In the genomic region with DNA sequence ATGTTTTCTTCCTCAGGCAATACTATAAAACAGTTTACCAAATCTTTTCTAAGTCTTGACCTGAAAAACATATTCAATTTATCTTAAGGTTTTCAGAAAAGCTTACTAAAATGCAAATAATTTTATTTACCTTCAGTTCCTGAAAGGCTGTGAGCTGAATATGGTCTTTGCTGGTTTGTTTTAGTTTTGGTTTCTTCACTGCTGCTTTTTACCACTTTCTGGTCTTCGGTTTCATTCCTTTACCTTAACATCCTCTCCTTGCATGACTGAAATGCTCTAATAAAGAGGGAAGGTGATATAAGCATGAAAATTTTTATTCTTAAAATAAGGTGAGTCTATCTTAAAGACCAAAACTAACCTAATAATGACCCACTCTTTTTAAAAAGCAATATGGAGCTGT, we compare ENCODE assay signal across 18 cellular contexts.
DNase-seq lines count a peak whose midpoint lies in the region; ATAC-seq and TF ChIP-seq lines count a peak whose summit lies in the region.
"Had no signal": no experiment of that assay in that cellular context is flagged by ENCODE, and none has a peak within 500 bp of the region (broad histone marks: within the 10 kb centered on the region; RNA-seq: fewer than 3 reads in every experiment).

No MANE protein-coding gene starts in this region.

- no peaks in the 10 kb centered on the region for H3K36me3 Mint-ChIP-seq in activated CD8-positive, alpha-beta T cell treated with anti-CD3 and anti-CD28 coated beads for 36 hours (ENCODE audit: low read depth)
- H3K36me3 Mint-ChIP-seq: CD8-positive, alpha-beta T cell had no signal

- ATAC-seq in GM18870 (IDR thresholded peaks at IDR 0.05; ENCODE audit: unreplicated experiment) (peak; percentile 87), GM21717 (IDR thresholded peaks at IDR 0.05; ENCODE audit: unreplicated experiment) (peak; percentile 89), HG03159 (IDR thresholded peaks at IDR 0.05; ENCODE audit: unreplicated experiment) (peak; percentile 57), GM21825 (IDR thresholded peaks at IDR 0.05; ENCODE audit: unreplicated experiment) (no peak)
- no peak for ATAC-seq in activated CD8-positive, alpha-beta T cell treated with anti-CD3 and anti-CD28 coated beads for 36 hours
- ATAC-seq: CD8-positive, alpha-beta T cell; PC-3 had no signal

- H3K4me3 Mint-ChIP-seq in activated CD8-positive, alpha-beta T cell treated with anti-CD3 and anti-CD28 coated beads for 36 hours, result no peak overlapping the region
- H3K4me3 Mint-ChIP-seq: CD8-positive, alpha-beta T cell; HFFc6 had no signal

- H3K27ac Mint-ChIP-seq in activated CD8-positive, alpha-beta T cell treated with anti-CD3 and anti-CD28 coated beads for 36 hours, result no peak overlapping the region
- H3K27ac Mint-ChIP-seq: CD8-positive, alpha-beta T cell; HFFc6 had no signal

- H3K9me3 Mint-ChIP-seq in activated CD8-positive, alpha-beta T cell treated with anti-CD3 and anti-CD28 coated beads for 36 hours, result no peaks in the 10 kb centered on the region
- H3K9me3 Mint-ChIP-seq: CD8-positive, alpha-beta T cell; HFFc6 had no signal

- CTCF ChIA-PET in activated CD8-positive, alpha-beta T cell treated with anti-CD3 and anti-CD28 coated beads for 36 hours (lab: Charles Lee), result no interaction called here

- POLR2A ChIA-PET in activated CD8-positive, alpha-beta T cell treated with anti-CD3 and anti-CD28 coated beads for 36 hours (lab: Charles Lee), result no interaction called here

- H3K27me3 Mint-ChIP-seq in activated CD8-positive, alpha-beta T cell treated with anti-CD3 and anti-CD28 coated beads for 36 hours, result no peaks in the 10 kb centered on the region

- DNase-seq in activated CD8-positive, alpha-beta T cell treated with anti-CD3 and anti-CD28 coated beads for 36 hours, result no peak
- DNase-seq in NCI-H524 (lab: John Stamatoyannopoulos, UW), result no peak
- no peak for DNase-seq in AML-193 (lab: John Stamatoyannopoulos, UW)
- DNase-seq: CD8-positive, alpha-beta T cell; DND-41; GDM1; GOT3; HFFc6; NCI-H1436; NCI-H2081 treated with DMSO at 0.1 percent for 48 hours; NCI-H2227 treated with DMSO at 0.1 percent for 48 hours; NCI-H526; NK-92 treated with Interleukin-12 subunit alpha and Interleukin-12 subunit beta, amount 100 ng/mL, for 24 hours; PC-3 had no signal

- H3K4me1 Mint-ChIP-seq in activated CD8-positive, alpha-beta T cell treated with anti-CD3 and anti-CD28 coated beads for 36 hours (ENCODE audit: low read depth), result no peaks in the 10 kb centered on the region

- TF ChIP-seq CTCF in activated CD8-positive, alpha-beta T cell treated with anti-CD3 and anti-CD28 coated beads for 36 hours (IDR thresholded peaks at IDR 0.05), result no peak

- intact Hi-C loops in activated CD8-positive, alpha-beta T cell treated with anti-CD3 and anti-CD28 coated beads for 36 hours (cut with micrococcal nuclease), result no loop called here

Comparison
In these comparisons a context has a peak if more than half of its experiments do, and no peak if none do; other contexts are left out.
1. ATAC-seq: peak in GM18870 (single experiment), GM21717 (single experiment) and HG03159 (single experiment); none in activated CD8-positive, alpha-beta T cell treated with anti-CD3 and anti-CD28 coated beads for 36 hours (single experiment) and GM21825 (single experiment).